ENCODE assay signal across 1 cellular context in the genomic region with DNA sequence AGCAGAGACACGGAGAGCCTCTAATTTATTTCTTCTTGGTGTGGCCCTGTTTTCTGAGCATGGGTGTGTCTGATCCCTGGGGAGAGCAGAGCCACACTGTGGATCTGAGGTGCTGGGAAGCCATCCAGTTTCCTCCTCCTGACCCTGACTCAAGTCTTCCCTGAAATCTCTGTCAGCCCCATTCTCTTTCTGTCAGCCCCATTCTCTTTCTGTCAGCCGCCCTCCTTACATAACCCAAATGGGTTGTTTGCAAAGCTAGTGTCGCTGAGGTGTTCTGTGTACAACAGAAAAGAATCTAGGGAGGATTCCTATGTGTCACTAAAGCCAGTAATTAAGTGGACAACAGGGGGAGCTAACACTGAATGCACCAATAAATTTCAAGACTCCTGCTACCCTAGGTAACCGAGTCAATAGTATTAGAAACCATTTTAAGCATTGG.
TF ChIP-seq lines count a peak whose summit lies in the region.

No MANE protein-coding gene starts in this region.

TF ChIP-seq in SK-N-SH, 30 proteins besides CTCF, POLR2A, EP300 and RAD21 (continued from another document):
- TF ChIP-seq, protein P1, sequence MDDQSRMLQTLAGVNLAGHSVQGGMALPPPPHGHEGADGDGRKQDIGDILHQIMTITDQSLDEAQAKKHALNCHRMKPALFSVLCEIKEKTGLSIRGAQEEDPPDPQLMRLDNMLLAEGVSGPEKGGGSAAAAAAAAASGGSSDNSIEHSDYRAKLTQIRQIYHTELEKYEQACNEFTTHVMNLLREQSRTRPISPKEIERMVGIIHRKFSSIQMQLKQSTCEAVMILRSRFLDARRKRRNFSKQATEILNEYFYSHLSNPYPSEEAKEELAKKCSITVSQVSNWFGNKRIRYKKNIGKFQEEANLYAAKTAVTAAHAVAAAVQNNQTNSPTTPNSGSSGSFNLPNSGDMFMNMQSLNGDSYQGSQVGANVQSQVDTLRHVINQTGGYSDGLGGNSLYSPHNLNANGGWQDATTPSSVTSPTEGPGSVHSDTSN (IDR thresholded peaks at IDR 0.05), result no peak
- TF ChIP-seq ELF1 (IDR thresholded peaks at IDR 0.05), result no peak
- TF ChIP-seq, protein P2, sequence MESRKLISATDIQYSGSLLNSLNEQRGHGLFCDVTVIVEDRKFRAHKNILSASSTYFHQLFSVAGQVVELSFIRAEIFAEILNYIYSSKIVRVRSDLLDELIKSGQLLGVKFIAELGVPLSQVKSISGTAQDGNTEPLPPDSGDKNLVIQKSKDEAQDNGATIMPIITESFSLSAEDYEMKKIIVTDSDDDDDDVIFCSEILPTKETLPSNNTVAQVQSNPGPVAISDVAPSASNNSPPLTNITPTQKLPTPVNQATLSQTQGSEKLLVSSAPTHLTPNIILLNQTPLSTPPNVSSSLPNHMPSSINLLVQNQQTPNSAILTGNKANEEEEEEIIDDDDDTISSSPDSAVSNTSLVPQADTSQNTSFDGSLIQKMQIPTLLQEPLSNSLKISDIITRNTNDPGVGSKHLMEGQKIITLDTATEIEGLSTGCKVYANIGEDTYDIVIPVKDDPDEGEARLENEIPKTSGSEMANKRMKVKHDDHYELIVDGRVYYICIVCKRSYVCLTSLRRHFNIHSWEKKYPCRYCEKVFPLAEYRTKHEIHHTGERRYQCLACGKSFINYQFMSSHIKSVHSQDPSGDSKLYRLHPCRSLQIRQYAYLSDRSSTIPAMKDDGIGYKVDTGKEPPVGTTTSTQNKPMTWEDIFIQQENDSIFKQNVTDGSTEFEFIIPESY (IDR thresholded peaks at IDR 0.05; ENCODE audit: borderline replicate concordance, low read depth), result no peak
